8 cellular contexts compared by ENCODE assay signal in the genomic region with DNA sequence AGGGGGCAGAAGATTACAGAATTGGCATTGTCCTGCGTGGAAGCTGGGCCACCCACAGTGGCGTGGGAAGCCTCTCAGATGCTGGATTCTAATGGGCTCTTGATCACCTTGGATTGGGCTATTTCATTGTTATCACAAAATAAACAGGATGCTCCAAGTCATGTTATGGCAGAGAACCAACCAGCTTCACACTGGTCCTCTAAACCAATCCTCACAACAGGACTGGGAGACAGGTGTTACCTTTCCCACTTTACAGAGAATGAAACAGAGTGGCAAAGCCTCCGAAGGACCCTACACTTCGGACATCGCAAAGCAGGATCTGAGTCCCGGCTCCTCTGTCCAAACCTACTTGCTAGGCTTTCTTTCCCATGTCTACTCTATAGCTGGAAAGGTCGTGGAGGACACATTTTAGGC. TPM values are rescaled to one million over a fixed set of nuclear protein-coding genes. Genes with fewer than 3 reads are reported as not detected.
DNase-seq lines count a peak whose midpoint lies in the region; ATAC-seq and TF ChIP-seq lines count a peak whose summit lies in the region.

No MANE protein-coding gene starts in this region.

- peaks cover 25% of the 10 kb centered on the region for H3K4me1 ChIP-seq in testis

- no peaks in the 10 kb centered on the region for H3K9me3 ChIP-seq in testis

- H3K27ac Mint-ChIP-seq in activated CD4-positive, alpha-beta T cell treated with anti-CD3 and anti-CD28 coated beads, Interleukin-2, amount 10 ng/mL, durations not matched to agents 24 days and 14 days: peak overlapping the region; percentile 48
- H3K27ac Mint-ChIP-seq in activated naive CD8-positive, alpha-beta T cell treated with anti-CD3 and anti-CD28 coated beads, Interleukin-2, amount 10 ng/mL, durations not matched to agents 7 days and 5 days: peak overlapping the region; percentile 70

- H3K4me3 Mint-ChIP-seq in activated CD4-positive, alpha-beta T cell treated with anti-CD3 and anti-CD28 coated beads, Interleukin-2, amount 10 ng/mL, durations not matched to agents 24 days and 14 days: peak overlapping the region; percentile 100
- peak overlapping the region; percentile 100 for H3K4me3 Mint-ChIP-seq in activated naive CD8-positive, alpha-beta T cell treated with anti-CD3 and anti-CD28 coated beads, Interleukin-2, amount 10 ng/mL, durations not matched to agents 7 days and 5 days

- H3K27me3 Mint-ChIP-seq in activated CD4-positive, alpha-beta T cell treated with anti-CD3 and anti-CD28 coated beads, Interleukin-2, amount 10 ng/mL, durations not matched to agents 24 days and 14 days: no peaks in the 10 kb centered on the region
- H3K27me3 Mint-ChIP-seq in activated naive CD8-positive, alpha-beta T cell treated with anti-CD3 and anti-CD28 coated beads, Interleukin-2, amount 10 ng/mL, durations not matched to agents 7 days and 5 days: peaks cover 4% of the 10 kb centered on the region

- intact Hi-C loops in activated CD4-positive, alpha-beta T cell treated with anti-CD3 and anti-CD28 coated beads, Interleukin-2, amount 10 ng/mL, durations not matched to agents 24 days and 14 days (cut with micrococcal nuclease): loop anchor here (2.0 kb wide), 1 partner anchor 35 kb away; no protein-coding TSS in a partner anchor
- intact Hi-C loops in testis (cut with DNase I; ENCODE audit: low total_unique reads): no loop called here

- no peaks in the 10 kb centered on the region for H3K36me3 ChIP-seq in testis (ENCODE audit: low read depth, missing control alignments)

- TF ChIP-seq POLR2A in testis (IDR thresholded peaks at IDR 0.05): no peak

- ATAC-seq in activated naive CD8-positive, alpha-beta T cell treated with anti-CD3 and anti-CD28 coated beads, Interleukin-2, amount 10 ng/mL, durations not matched to agents 7 days and 5 days (ENCODE audit: low read depth): no peak
- ATAC-seq in GM18511 (IDR thresholded peaks at IDR 0.05; ENCODE audit: unreplicated experiment) (no peak), HG02610 (IDR thresholded peaks at IDR 0.05; ENCODE audit: unreplicated experiment) (no peak), HG02938 (IDR thresholded peaks at IDR 0.05; ENCODE audit: unreplicated experiment) (no peak)

- POLR2A ChIA-PET in activated naive CD8-positive, alpha-beta T cell treated with anti-CD3 and anti-CD28 coated beads, Interleukin-2, amount 10 ng/mL, durations not matched to agents 7 days and 5 days (lab: Charles Lee): interaction anchor here (0.6 to 3.0 kb wide), 7 partner anchors 12 to 122 kb away, joined by 3 to 25 read pairs (median 11); partner anchors contain the start of genes DCTN4, IRGM and RBM22

- H3K36me3 Mint-ChIP-seq in activated CD4-positive, alpha-beta T cell treated with anti-CD3 and anti-CD28 coated beads, Interleukin-2, amount 10 ng/mL, durations not matched to agents 24 days and 14 days (ENCODE audit: low read depth): peaks cover 4% of the 10 kb centered on the region
- H3K36me3 Mint-ChIP-seq in activated naive CD8-positive, alpha-beta T cell treated with anti-CD3 and anti-CD28 coated beads, Interleukin-2, amount 10 ng/mL, durations not matched to agents 7 days and 5 days: peaks cover 9% of the 10 kb centered on the region

- H3K4me3 ChIP-seq in testis: peak overlapping the region; percentile 64 to 76

- H3K9me3 Mint-ChIP-seq in activated CD4-positive, alpha-beta T cell treated with anti-CD3 and anti-CD28 coated beads, Interleukin-2, amount 10 ng/mL, durations not matched to agents 24 days and 14 days: no peaks in the 10 kb centered on the region
- no peaks in the 10 kb centered on the region for H3K9me3 Mint-ChIP-seq in activated naive CD8-positive, alpha-beta T cell treated with anti-CD3 and anti-CD28 coated beads, Interleukin-2, amount 10 ng/mL, durations not matched to agents 7 days and 5 days

- DNase-seq in activated CD4-positive, alpha-beta T cell treated with anti-CD3 and anti-CD28 coated beads, Interleukin-2, amount 10 ng/mL, durations not matched to agents 24 days and 14 days: no peak
- DNase-seq in activated CD4-positive, alpha-beta T cell treated with anti-CD3 and anti-CD28 coated beads for 48 hours: no peak
- DNase-seq in activated naive CD8-positive, alpha-beta T cell treated with anti-CD3 and anti-CD28 coated beads, Interleukin-2, amount 10 ng/mL, durations not matched to agents 7 days and 5 days: no peak
- DNase-seq in iris pigment epithelial cell (ENCODE audit: low read depth) (peak; percentile 52), testis (no peak)

- H3K27ac ChIP-seq in testis: peak overlapping the region; percentile 57 to 90

- TF ChIP-seq CTCF in testis (IDR thresholded peaks at IDR 0.05): no peak

- H3K27me3 ChIP-seq in testis: no peaks in the 10 kb centered on the region

- H3K4me1 Mint-ChIP-seq in activated CD4-positive, alpha-beta T cell treated with anti-CD3 and anti-CD28 coated beads, Interleukin-2, amount 10 ng/mL, durations not matched to agents 24 days and 14 days: peaks cover 51% of the 10 kb centered on the region
- peaks cover 51% of the 10 kb centered on the region for H3K4me1 Mint-ChIP-seq in activated naive CD8-positive, alpha-beta T cell treated with anti-CD3 and anti-CD28 coated beads, Interleukin-2, amount 10 ng/mL, durations not matched to agents 7 days and 5 days

- WGBS in testis, 2 donors: 3 to 9% methylated on average over 7 of the region's 7 CpGs

RNA-seq across cellular contexts. Expression of gene SMIM3, which starts 0.4 kb away (rescaled TPM):
- total RNA-seq in activated CD4-positive, alpha-beta T cell treated with anti-CD3 and anti-CD28 coated beads, Interleukin-2, amount 10 ng/mL, durations not matched to agents 24 days and 14 days: 13.8 and 16.6 TPM in 2 replicates
- 10 to 100 TPM; 15.7 to 16.8 TPM for total RNA-seq in activated naive CD8-positive, alpha-beta T cell treated with anti-CD3 and anti-CD28 coated beads, Interleukin-2, amount 10 ng/mL, durations not matched to agents 7 days and 5 days
- total RNA-seq in testis: 1 to 10 TPM; 8.1 to 8.8 TPM
- 8.7 TPM for polyA plus RNA-seq in testis (ENCODE audit: insufficient read depth, low read depth, low replicate concordance)

RNA-seq across cellular contexts. Expression of gene DCTN4, which starts 19.3 kb away (rescaled TPM):
- total RNA-seq in activated CD4-positive, alpha-beta T cell treated with anti-CD3 and anti-CD28 coated beads, Interleukin-2, amount 10 ng/mL, durations not matched to agents 24 days and 14 days: 43.9 and 44.8 TPM in 2 replicates
- total RNA-seq in activated naive CD8-positive, alpha-beta T cell treated with anti-CD3 and anti-CD28 coated beads, Interleukin-2, amount 10 ng/mL, durations not matched to agents 7 days and 5 days: 10 to 100 TPM; 43.2 to 43.3 TPM
- 10 to 100 TPM; 91.5 to 94.0 TPM for total RNA-seq in testis
- 55.7 TPM for polyA plus RNA-seq in testis (ENCODE audit: insufficient read depth, low read depth, low replicate concordance)
